In genomic region chr14:104784846-104785707, GRCh38 we compare ENCODE assay signal across 17 cellular contexts. TPM values are rescaled to one million over a fixed set of nuclear protein-coding genes. Genes with fewer than 3 reads are reported as not detected.
DNase-seq lines count a peak whose midpoint lies in the region; ATAC-seq and TF ChIP-seq lines count a peak whose summit lies in the region.
"Had no signal": no experiment of that assay in that cellular context is flagged by ENCODE, and none has a peak within 500 bp of the region (broad histone marks: within the 10 kb centered on the region; RNA-seq: fewer than 3 reads in every experiment).

No MANE protein-coding gene starts in this region.

- no peaks in the 10 kb centered on the region for H3K27me3 Mint-ChIP-seq in activated naive CD4-positive, alpha-beta T cell treated with anti-CD3 and anti-CD28 coated beads, Interleukin-2, amount 50 U/mL, for 24 hours
- no peaks in the 10 kb centered on the region for H3K27me3 Mint-ChIP-seq in activated naive CD4-positive, alpha-beta T cell treated with anti-CD3 and anti-CD28 coated beads for 36 hours (ENCODE audit: low read depth)
- H3K27me3 Mint-ChIP-seq: T-cell had no signal

- CTCF ChIA-PET in activated naive CD4-positive, alpha-beta T cell treated with anti-CD3 and anti-CD28 coated beads for 36 hours (lab: Charles Lee): no interaction called here

- WGBS in gastroesophageal sphincter (ENCODE audit: low coverage in 1 of 2), 2 donors: 100% methylated on average over 1 of the region's 36 CpGs; no CpG with 5 or more reads in 1 of the 2 donors
- 62 to 73% methylated on average over 26 to 33 of the region's 36 CpGs for WGBS in tibial nerve, 2 donors

- peaks cover 16% of the 10 kb centered on the region for H3K4me1 Mint-ChIP-seq in activated naive CD4-positive, alpha-beta T cell treated with anti-CD3 and anti-CD28 coated beads, Interleukin-2, amount 50 U/mL, for 24 hours
- H3K4me1 Mint-ChIP-seq in activated naive CD4-positive, alpha-beta T cell treated with anti-CD3 and anti-CD28 coated beads for 36 hours (ENCODE audit: low read depth): peaks cover 12% of the 10 kb centered on the region
- H3K4me1 Mint-ChIP-seq: neural progenitor cell had no signal

- H3K9me3 Mint-ChIP-seq in activated naive CD4-positive, alpha-beta T cell treated with anti-CD3 and anti-CD28 coated beads, Interleukin-2, amount 50 U/mL, for 24 hours: no peaks in the 10 kb centered on the region
- no peaks in the 10 kb centered on the region for H3K9me3 Mint-ChIP-seq in activated naive CD4-positive, alpha-beta T cell treated with anti-CD3 and anti-CD28 coated beads for 36 hours
- H3K9me3 Mint-ChIP-seq: neural progenitor cell, T-cell had no signal

- no peak overlapping the region for H3K4me3 Mint-ChIP-seq in activated naive CD4-positive, alpha-beta T cell treated with anti-CD3 and anti-CD28 coated beads, Interleukin-2, amount 50 U/mL, for 24 hours
- H3K4me3 Mint-ChIP-seq in activated naive CD4-positive, alpha-beta T cell treated with anti-CD3 and anti-CD28 coated beads for 36 hours: no peak overlapping the region
- H3K4me3 Mint-ChIP-seq: neural progenitor cell, T-cell had no signal

- no peaks in the 10 kb centered on the region for H3K9me3 ChIP-seq in gastroesophageal sphincter
- no peaks in the 10 kb centered on the region for H3K9me3 ChIP-seq in tibial nerve
- H3K9me3 ChIP-seq: Peyer's patch had no signal

- H3K4me3 ChIP-seq in gastroesophageal sphincter: no peak overlapping the region
- H3K4me3 ChIP-seq in tibial nerve: no peak overlapping the region
- H3K4me3 ChIP-seq: neural progenitor cell, Peyer's patch, smooth muscle cell had no signal

- TF ChIP-seq POLR2A in gastroesophageal sphincter (IDR thresholded peaks at IDR 0.05) (no peak), tibial nerve (IDR thresholded peaks at IDR 0.05) (no peak)

- TF ChIP-seq CTCF in gastroesophageal sphincter (IDR thresholded peaks at IDR 0.05) (no peak), tibial nerve (IDR thresholded peaks at IDR 0.05) (no peak)

- H3K4me1 ChIP-seq in gastroesophageal sphincter (peaks cover 0 to 97% (median 25%) of the 10 kb centered on the region in 3 donors), tibial nerve (peaks cover 0 to 85% (median 35%) of the 10 kb centered on the region in 4 donors)
- H3K4me1 ChIP-seq: neural progenitor cell had no signal

- no peaks in the 10 kb centered on the region for H3K36me3 Mint-ChIP-seq in activated naive CD4-positive, alpha-beta T cell treated with anti-CD3 and anti-CD28 coated beads, Interleukin-2, amount 50 U/mL, for 24 hours
- no peaks in the 10 kb centered on the region for H3K36me3 Mint-ChIP-seq in activated naive CD4-positive, alpha-beta T cell treated with anti-CD3 and anti-CD28 coated beads for 36 hours (ENCODE audit: low read depth)
- H3K36me3 Mint-ChIP-seq: T-cell had no signal

- intact Hi-C loops in activated naive CD4-positive, alpha-beta T cell treated with anti-CD3 and anti-CD28 coated beads for 36 hours (cut with micrococcal nuclease): no loop called here

- peak overlapping the region; percentile 30 for H3K27ac Mint-ChIP-seq in activated naive CD4-positive, alpha-beta T cell treated with anti-CD3 and anti-CD28 coated beads, Interleukin-2, amount 50 U/mL, for 24 hours
- H3K27ac Mint-ChIP-seq in activated naive CD4-positive, alpha-beta T cell treated with anti-CD3 and anti-CD28 coated beads for 36 hours: no peak overlapping the region
- H3K27ac Mint-ChIP-seq: neural progenitor cell had no signal

- H3K27me3 ChIP-seq in gastroesophageal sphincter (no peaks in the 10 kb centered on the region), tibial nerve (no peaks in the 10 kb centered on the region)
- H3K27me3 ChIP-seq: neural progenitor cell, Peyer's patch had no signal

- no peak for ATAC-seq in gastroesophageal sphincter

- TF ChIP-seq EP300 in gastroesophageal sphincter (IDR thresholded peaks at IDR 0.05): no peak
- no peak for TF ChIP-seq EP300 in tibial nerve (IDR thresholded peaks at IDR 0.05)

- peak overlapping the region in 3 of 4 donors; percentile 24 to 46 (median 43) for H3K27ac ChIP-seq in gastroesophageal sphincter
- H3K27ac ChIP-seq in tibial nerve: peak overlapping the region in 3 of 4 donors; percentile 50 to 80 (median 72)
- H3K27ac ChIP-seq: neural progenitor cell, Peyer's patch had no signal

- H3K36me3 ChIP-seq in gastroesophageal sphincter (peaks cover 0 to 59% of the 10 kb centered on the region in 2 donors), tibial nerve (peaks cover 0 to 47% (median 0%) of the 10 kb centered on the region in 3 donors)
- H3K36me3 ChIP-seq: neural progenitor cell had no signal

- no peak for DNase-seq in activated naive CD4-positive, alpha-beta T cell treated with anti-CD3 and anti-CD28 coated beads, Interleukin-2, amount 50 U/mL, for 16 hours
- DNase-seq in NCI-H510A treated with DMSO at 0.1 percent for 48 hours (lab: John Stamatoyannopoulos, UW) (peak; percentile 79), tibial nerve (ENCODE audit: low spot score in 2 of 2) (no peak), CD1c-positive myeloid dendritic cell (ENCODE audit: extremely low spot score) (no peak), GOT3 (lab: John Stamatoyannopoulos, UW) (no peak)
- DNase-seq in activated naive CD4-positive, alpha-beta T cell treated with anti-CD3 and anti-CD28 coated beads for 36 hours: no peak
- DNase-seq: ACHN; activated CD4-positive, alpha-beta T cell treated with anti-CD3 and anti-CD28 coated beads for 1 hour; activated T-cell treated with anti-CD3 and anti-CD28 coated beads, Interleukin-2, amount 50 U/mL, for 48 hours; HCEC 1CT; NCI-H446; Peyer's patch; T-cell had no signal

RNA-seq across cellular contexts. Expression of gene AKT1, which starts 10.5 kb away (rescaled TPM):
- 100 to 1,000 TPM; 134 to 283 (median 143) TPM for total RNA-seq in gastroesophageal sphincter
- total RNA-seq in tibial nerve: 100 to 1,000 TPM; 130 to 199 (median 144) TPM
- 100 to 1,000 TPM; 114 to 115 TPM for total RNA-seq in activated naive CD4-positive, alpha-beta T cell treated with anti-CD3 and anti-CD28 coated beads for 36 hours

RNA-seq across cellular contexts. Expression of gene ZBTB42, which starts 15.8 kb away (rescaled TPM):
- total RNA-seq in gastroesophageal sphincter: 1 to 10 TPM; 2.0 to 4.8 (median 3.2) TPM
- 10 to 100 TPM in 1 of 4 donors, 1 to 10 TPM in 3; 5.9 to 12.3 (median 6.7) TPM for total RNA-seq in tibial nerve
- 1 to 10 TPM; 1.3 to 1.6 TPM for total RNA-seq in activated naive CD4-positive, alpha-beta T cell treated with anti-CD3 and anti-CD28 coated beads for 36 hours

RNA-seq across cellular contexts. Expression of gene SIVA1, which starts 32.1 kb away (rescaled TPM):
- 100 to 1,000 TPM; 188 to 513 (median 363) TPM for total RNA-seq in gastroesophageal sphincter
- total RNA-seq in tibial nerve: 100 to 1,000 TPM; 260 to 422 (median 378) TPM
- 10 to 100 TPM; 86.1 to 92.7 TPM for total RNA-seq in activated naive CD4-positive, alpha-beta T cell treated with anti-CD3 and anti-CD28 coated beads for 36 hours
